Comparison of ENCODE assay signal across 17 cellular contexts in the genomic region with DNA sequence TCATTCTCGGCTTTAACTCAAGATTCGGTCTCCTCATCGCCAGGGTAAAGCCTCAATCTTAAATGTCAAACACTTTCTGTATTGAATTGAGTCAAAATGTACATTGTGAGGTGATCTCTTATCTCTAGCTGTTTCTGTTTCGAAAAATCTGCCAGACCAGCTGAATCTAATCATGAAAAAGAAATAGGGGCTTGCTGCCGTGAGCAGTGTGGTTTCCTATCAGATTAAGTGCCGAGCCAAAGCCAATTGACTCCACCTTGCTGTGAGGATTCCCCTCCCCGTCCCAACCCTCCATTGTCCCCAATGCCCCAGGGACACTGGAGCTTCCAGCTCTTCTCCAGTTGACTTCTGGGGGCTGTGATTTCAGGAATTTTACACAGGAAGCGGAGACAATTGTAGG.
DNase-seq lines count a peak whose midpoint lies in the region; TF ChIP-seq lines count a peak whose summit lies in the region.
"Had no signal": no experiment of that assay in that cellular context is flagged by ENCODE, and none has a peak within 500 bp of the region (broad histone marks: within the 10 kb centered on the region; RNA-seq: fewer than 3 reads in every experiment).

No MANE protein-coding gene starts in this region.

- H2AFZ ChIP-seq in KMS-11 (ENCODE audit: low read depth), result no peak overlapping the region

- DNase-seq in stimulated activated naive CD4-positive, alpha-beta T cell treated with Interleukin-2 at 50 U/mL for 16 hours (lab: John Stamatoyannopoulos, UW), result peak; percentile 4
- no peak for DNase-seq in stimulated activated naive CD4-positive, alpha-beta T cell (lab: John Stamatoyannopoulos, UW)
- peak; percentile 63 for DNase-seq in ecto neural progenitor cell (ENCODE audit: low spot score)
- DNase-seq in GM19240 (ENCODE audit: insufficient read length, low spot score), result no peak
- no peak for DNase-seq in AG20443 (ENCODE audit: low spot score)
- no peak for DNase-seq in SW 1271 (lab: John Stamatoyannopoulos, UW)
- DNase-seq: activated CD8-positive, alpha-beta memory T cell treated with anti-CD3 and anti-CD28 coated beads, Interleukin-2, amount 50 U/mL, for 4 hours; amniotic stem cell; mammary epithelial cell; NCI-H1436; NCI-H2171 treated with DMSO at 0.1 percent for 48 hours; NCI-H82; stimulated activated naive B cell treated with anti-CD40 and anti-IgM and Interleukin-4, amounts not matched to agents 10 μg/mL and 1 μg/mL and 100 μg/mL, for 72 hours; T-cell had no signal

- H3K4me2 ChIP-seq in KMS-11, result peak overlapping the region; percentile 40; the same call in 1 of the 2 replicates

- H3K4me3 ChIP-seq in KMS-11 (IDR thresholded peaks at IDR 0.05; ENCODE audit: insufficient read depth, low read depth, low read length), result no peak overlapping the region
- H3K4me3 ChIP-seq: heart right ventricle had no signal

- H3K36me3 ChIP-seq in KMS-11 (ENCODE audit: insufficient read depth), result no peaks in the 10 kb centered on the region
- H3K36me3 ChIP-seq: heart right ventricle had no signal

- H3K4me1 ChIP-seq in KMS-11 (ENCODE audit: low read depth, poor library complexity, severe bottlenecking), result peaks cover 30% of the 10 kb centered on the region
- H3K4me1 ChIP-seq: heart right ventricle had no signal

- peak overlapping the region; percentile 68 for H3K27ac ChIP-seq in KMS-11
- H3K27ac ChIP-seq: heart right ventricle, VCaP had no signal

- H3K79me2 ChIP-seq in KMS-11 (ENCODE audit: insufficient read depth, low read depth), result no peaks in the 10 kb centered on the region

- H3K9ac ChIP-seq in KMS-11, result peak overlapping the region; percentile 21; the same call in 1 of the 2 replicates

- no peaks in the 10 kb centered on the region for H3K27me3 ChIP-seq in KMS-11 (ENCODE audit: insufficient read depth, low read depth)

- H4K20me1 ChIP-seq in KMS-11 (ENCODE audit: insufficient read depth), result no peaks in the 10 kb centered on the region

- TF ChIP-seq CTCF in KMS-11 (conservative IDR thresholded peaks at IDR 0.05; ENCODE audit: low read depth, low read length), result no peak

Comparison
In these comparisons a context has a peak if more than half of its experiments do, and no peak if none do; other contexts are left out.
1. DNase-seq: peak in stimulated activated naive CD4-positive, alpha-beta T cell treated with Interleukin-2 at 50 U/mL for 16 hours (single experiment) and ecto neural progenitor cell (single experiment); none in stimulated activated naive CD4-positive, alpha-beta T cell (0 of 6), GM19240 (single experiment), AG20443 (single experiment) and SW 1271 (0 of 2).